Comparison of ENCODE assay signal across 1 cellular context in genomic region chr11:96260067-96260511, GRCh38.
TF ChIP-seq lines count a peak whose summit lies in the region.

No MANE protein-coding gene starts in this region.

TF ChIP-seq in WTC11, 78 proteins besides CTCF, POLR2A, EP300 and RAD21 (continued from another document):
- no peak for TF ChIP-seq PRDM15 (CRISPR knock-in tag; IDR thresholded peaks at IDR 0.05)
- TF ChIP-seq FOXP4 (CRISPR knock-in tag; IDR thresholded peaks at IDR 0.05), result no peak
- TF ChIP-seq ZNF138 (CRISPR knock-in tag; conservative IDR thresholded peaks at IDR 0.05), result no peak
- TF ChIP-seq ZNF416 (CRISPR knock-in tag; IDR thresholded peaks at IDR 0.05), result no peak
- no peak for TF ChIP-seq NFE2L1 (CRISPR knock-in tag; IDR thresholded peaks at IDR 0.05)
- no peak for TF ChIP-seq ETV6 (CRISPR knock-in tag; IDR thresholded peaks at IDR 0.05)
TF ChIP-seq in WTC11: peak in this region for 0.
